In the genomic region with DNA sequence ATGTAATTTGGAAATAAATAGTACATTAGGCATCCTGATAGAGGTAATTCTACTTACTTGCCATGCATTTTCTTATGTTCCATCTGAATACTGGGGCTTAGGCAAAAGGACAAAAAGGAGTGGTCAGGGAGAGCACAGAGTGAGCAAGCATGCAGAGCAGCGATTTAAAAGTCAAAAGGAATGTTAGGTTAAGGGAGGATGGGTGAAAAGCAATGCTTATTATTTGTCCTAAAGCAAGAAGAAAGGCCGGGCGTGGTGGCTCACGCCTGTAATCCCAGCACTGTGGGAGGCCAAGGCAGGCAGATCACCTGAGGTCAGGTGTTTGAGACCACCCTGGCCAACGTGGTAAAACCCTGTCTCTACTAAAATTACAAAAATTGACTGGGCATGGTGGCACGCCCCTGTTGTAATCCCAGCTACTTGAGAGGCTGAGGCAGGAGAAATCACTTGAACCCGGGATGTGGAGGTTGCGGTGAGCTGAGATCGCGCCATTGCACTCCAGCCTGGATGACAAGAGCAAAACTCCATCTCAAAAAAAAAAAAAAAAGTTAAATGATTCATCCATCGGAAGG, we compare ENCODE assay signal across 7 cellular contexts.
DNase-seq lines count a peak whose midpoint lies in the region; ATAC-seq and TF ChIP-seq lines count a peak whose summit lies in the region.
"Not testable (repeated sequence)": the region's sequence is repeated elsewhere in the genome, so short reads cannot be mapped to it uniquely, and the experiment has no call there.

No MANE protein-coding gene starts in this region.

- peak; percentile 82 for ATAC-seq in WTC11

- not testable (repeated sequence) for H3K4me2 ChIP-seq in osteoblast (ENCODE audit: insufficient read depth, low read length)

- CTCF ChIA-PET in WTC11 (lab: Charles Lee): interaction anchor here (0.6 to 0.7 kb wide), 2 partner anchors 148 to 341 kb away, joined by 3 read pairs; no protein-coding TSS in a partner anchor

- DNase-seq in ELF-1 (ENCODE audit: low read depth, low spot score) (peak; percentile 69), WTC11 (ENCODE audit: low spot score) (peak; percentile 36), choroid plexus epithelial cell (ENCODE audit: low read depth) (peak; percentile 64), iPS DF 19.7 (ENCODE audit: low read depth, low spot score) (peak; percentile 78), kidney tubule cell (ENCODE audit: low spot score) (peak; percentile 62)
- DNase-seq in osteoblast (ENCODE audit: insufficient read length, low spot score, missing footprints): not testable (repeated sequence)

- H3K27me3 ChIP-seq in HUES6 (ENCODE audit: control insufficient read depth, insufficient read depth, low read length); osteoblast (ENCODE audit: insufficient read depth, low read length): not testable (repeated sequence)

- not testable (repeated sequence) for H3K36me3 ChIP-seq in HUES6 (ENCODE audit: control insufficient read depth, insufficient read depth, low read length); osteoblast (ENCODE audit: insufficient read depth, low read length)

- H3K36me3 Mint-ChIP-seq in WTC11: not testable (repeated sequence)

- not testable (repeated sequence) for TF ChIP-seq CTCF in WTC11 (IDR thresholded peaks at IDR 0.05); choroid plexus epithelial cell (conservative IDR thresholded peaks at IDR 0.05; ENCODE audit: low read depth, low read length); osteoblast (IDR thresholded peaks at IDR 0.05; ENCODE audit: extremely low read depth, low read depth, low read length)

- not testable (repeated sequence) for H3K27me3 Mint-ChIP-seq in WTC11 (ENCODE audit: low read depth)

- H2AFZ ChIP-seq in osteoblast (ENCODE audit: low read length): not testable (repeated sequence)

- peak overlapping the region; percentile 28 for H3K4me3 ChIP-seq in HUES6 (ENCODE audit: low read depth, low read length)
- H3K4me3 ChIP-seq in choroid plexus epithelial cell (ENCODE audit: low read depth, low read length); osteoblast (ENCODE audit: insufficient read depth, low read length): not testable (repeated sequence)

- H3K9me3 ChIP-seq in HUES6 (ENCODE audit: control insufficient read depth, insufficient read depth, low read depth, low read length); osteoblast (ENCODE audit: low read depth, low read length): not testable (repeated sequence)

- H4K20me1 ChIP-seq in osteoblast (ENCODE audit: insufficient read depth, low read length): not testable (repeated sequence)

- H3K27ac ChIP-seq in HUES6 (ENCODE audit: low read depth, low read length) (peak overlapping the region; percentile 83), osteoblast (ENCODE audit: low read depth, low read length) (peak overlapping the region; percentile 100)

- H3K4me1 ChIP-seq in HUES6 (ENCODE audit: control insufficient read depth, insufficient read depth, low read length) (peaks cover 75% of the 10 kb centered on the region), osteoblast (ENCODE audit: insufficient read depth, low read length) (peaks cover 82% of the 10 kb centered on the region)

- H3K4me3 Mint-ChIP-seq in WTC11: peak overlapping the region; percentile 66

- H3K9me3 Mint-ChIP-seq in WTC11: not testable (repeated sequence)

- peaks cover 88% of the 10 kb centered on the region for H3K4me1 Mint-ChIP-seq in WTC11

- peak overlapping the region; percentile 100 for H3K27ac Mint-ChIP-seq in WTC11

- peaks cover 96% of the 10 kb centered on the region for H3K79me2 ChIP-seq in osteoblast (ENCODE audit: insufficient read depth, low read length)

- POLR2A ChIA-PET in WTC11 (lab: Charles Lee): interaction anchor here (0.7 kb wide), 1 partner anchor 16 kb away, joined by 4 read pairs; no protein-coding TSS in a partner anchor

- H3K9ac ChIP-seq in HUES6 (ENCODE audit: low read length): peak overlapping the region; percentile 69

TF ChIP-seq in WTC11, 78 proteins besides CTCF, POLR2A, EP300 and RAD21:
- TF ChIP-seq, protein P1, sequence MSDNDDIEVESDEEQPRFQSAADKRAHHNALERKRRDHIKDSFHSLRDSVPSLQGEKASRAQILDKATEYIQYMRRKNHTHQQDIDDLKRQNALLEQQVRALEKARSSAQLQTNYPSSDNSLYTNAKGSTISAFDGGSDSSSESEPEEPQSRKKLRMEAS (CRISPR knock-in tag; IDR thresholded peaks at IDR 0.05): peak; percentile 39; the same call in 1 of the 2 replicates
- TF ChIP-seq, protein P2, sequence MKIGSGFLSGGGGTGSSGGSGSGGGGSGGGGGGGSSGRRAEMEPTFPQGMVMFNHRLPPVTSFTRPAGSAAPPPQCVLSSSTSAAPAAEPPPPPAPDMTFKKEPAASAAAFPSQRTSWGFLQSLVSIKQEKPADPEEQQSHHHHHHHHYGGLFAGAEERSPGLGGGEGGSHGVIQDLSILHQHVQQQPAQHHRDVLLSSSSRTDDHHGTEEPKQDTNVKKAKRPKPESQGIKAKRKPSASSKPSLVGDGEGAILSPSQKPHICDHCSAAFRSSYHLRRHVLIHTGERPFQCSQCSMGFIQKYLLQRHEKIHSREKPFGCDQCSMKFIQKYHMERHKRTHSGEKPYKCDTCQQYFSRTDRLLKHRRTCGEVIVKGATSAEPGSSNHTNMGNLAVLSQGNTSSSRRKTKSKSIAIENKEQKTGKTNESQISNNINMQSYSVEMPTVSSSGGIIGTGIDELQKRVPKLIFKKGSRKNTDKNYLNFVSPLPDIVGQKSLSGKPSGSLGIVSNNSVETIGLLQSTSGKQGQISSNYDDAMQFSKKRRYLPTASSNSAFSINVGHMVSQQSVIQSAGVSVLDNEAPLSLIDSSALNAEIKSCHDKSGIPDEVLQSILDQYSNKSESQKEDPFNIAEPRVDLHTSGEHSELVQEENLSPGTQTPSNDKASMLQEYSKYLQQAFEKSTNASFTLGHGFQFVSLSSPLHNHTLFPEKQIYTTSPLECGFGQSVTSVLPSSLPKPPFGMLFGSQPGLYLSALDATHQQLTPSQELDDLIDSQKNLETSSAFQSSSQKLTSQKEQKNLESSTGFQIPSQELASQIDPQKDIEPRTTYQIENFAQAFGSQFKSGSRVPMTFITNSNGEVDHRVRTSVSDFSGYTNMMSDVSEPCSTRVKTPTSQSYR (CRISPR knock-in tag; IDR thresholded peaks at IDR 0.05): 0 out of 2 replicates have a peak, but pooled peaks have one; percentile 27
- TF ChIP-seq ETV6 (CRISPR knock-in tag; IDR thresholded peaks at IDR 0.05) (0 out of 2 replicates have a peak, but pooled peaks have one; percentile 44), ZNF121 (CRISPR knock-in tag; IDR thresholded peaks at IDR 0.05) (peak; percentile 78; the same call in 1 of the 2 replicates), GTF2I (CRISPR knock-in tag; conservative IDR thresholded peaks at IDR 0.05) (0 out of 2 replicates have a peak, but pooled peaks have one; percentile 55), TEAD1 (CRISPR knock-in tag; IDR thresholded peaks at IDR 0.05) (peak; percentile 71; the same call in 1 of the 2 replicates), CREM (CRISPR knock-in tag; IDR thresholded peaks at IDR 0.05) (0 out of 2 replicates have a peak, but pooled peaks have one; percentile 28), ZNF416 (CRISPR knock-in tag; IDR thresholded peaks at IDR 0.05) (0 out of 2 replicates have a peak, but pooled peaks have one; percentile 29), FOXP1 (CRISPR knock-in tag; IDR thresholded peaks at IDR 0.05; ENCODE audit: borderline replicate concordance) (0 out of 2 replicates have a peak, but pooled peaks have one; percentile 24), FOXK1 (CRISPR knock-in tag; IDR thresholded peaks at IDR 0.05) (0 out of 2 replicates have a peak, but pooled peaks have one; percentile 43)
- TF ChIP-seq, protein P3, sequence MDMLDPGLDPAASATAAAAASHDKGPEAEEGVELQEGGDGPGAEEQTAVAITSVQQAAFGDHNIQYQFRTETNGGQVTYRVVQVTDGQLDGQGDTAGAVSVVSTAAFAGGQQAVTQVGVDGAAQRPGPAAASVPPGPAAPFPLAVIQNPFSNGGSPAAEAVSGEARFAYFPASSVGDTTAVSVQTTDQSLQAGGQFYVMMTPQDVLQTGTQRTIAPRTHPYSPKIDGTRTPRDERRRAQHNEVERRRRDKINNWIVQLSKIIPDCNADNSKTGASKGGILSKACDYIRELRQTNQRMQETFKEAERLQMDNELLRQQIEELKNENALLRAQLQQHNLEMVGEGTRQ (CRISPR knock-in tag; IDR thresholded peaks at IDR 0.05): peak; percentile 60; the same call in 1 of the 2 replicates
